Comparison of ENCODE assay signal across 1 cellular context in the genomic region with DNA sequence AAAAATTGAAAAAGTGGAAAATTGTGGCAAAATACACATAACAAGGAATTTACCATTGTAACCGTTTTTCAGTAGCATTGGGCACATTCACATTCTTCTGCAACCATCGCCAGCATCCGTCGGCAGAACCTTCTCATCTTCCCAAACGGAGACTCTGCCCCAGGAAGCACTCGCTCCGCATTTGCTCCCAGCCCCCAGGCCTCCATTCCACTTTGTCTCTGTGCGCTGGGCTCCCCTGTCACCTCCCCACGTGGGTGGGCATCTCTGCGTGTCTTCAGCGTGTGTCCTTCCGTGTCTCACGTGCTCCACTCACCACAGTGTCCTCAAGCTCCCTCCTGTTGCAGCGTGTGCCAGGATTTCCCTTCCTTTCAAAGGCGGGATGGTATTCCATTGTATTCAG.
TF ChIP-seq lines count a peak whose summit lies in the region.

No MANE protein-coding gene starts in this region.

TF ChIP-seq in IMR-90, 13 proteins besides CTCF, POLR2A, EP300 and RAD21:
- no peak for TF ChIP-seq RCOR1 (IDR thresholded peaks at IDR 0.05; ENCODE audit: insufficient replicate concordance, low read length)
- TF ChIP-seq, protein P1, sequence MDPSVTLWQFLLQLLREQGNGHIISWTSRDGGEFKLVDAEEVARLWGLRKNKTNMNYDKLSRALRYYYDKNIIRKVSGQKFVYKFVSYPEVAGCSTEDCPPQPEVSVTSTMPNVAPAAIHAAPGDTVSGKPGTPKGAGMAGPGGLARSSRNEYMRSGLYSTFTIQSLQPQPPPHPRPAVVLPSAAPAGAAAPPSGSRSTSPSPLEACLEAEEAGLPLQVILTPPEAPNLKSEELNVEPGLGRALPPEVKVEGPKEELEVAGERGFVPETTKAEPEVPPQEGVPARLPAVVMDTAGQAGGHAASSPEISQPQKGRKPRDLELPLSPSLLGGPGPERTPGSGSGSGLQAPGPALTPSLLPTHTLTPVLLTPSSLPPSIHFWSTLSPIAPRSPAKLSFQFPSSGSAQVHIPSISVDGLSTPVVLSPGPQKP (IDR thresholded peaks at IDR 0.05; ENCODE audit: borderline replicate concordance, low read depth, low read length), result no peak
- no peak for TF ChIP-seq FOS (IDR thresholded peaks at IDR 0.05; ENCODE audit: low read depth, low read length)
- TF ChIP-seq SMC3 (IDR thresholded peaks at IDR 0.05; ENCODE audit: low read depth, low read length), result no peak
- no peak for TF ChIP-seq CEBPB (IDR thresholded peaks at IDR 0.05; ENCODE audit: low read depth, low read length)
- TF ChIP-seq CHD1 (IDR thresholded peaks at IDR 0.05; ENCODE audit: low read depth, low read length), result no peak
- TF ChIP-seq BHLHE40 (IDR thresholded peaks at IDR 0.05; ENCODE audit: low read depth, low read length), result no peak
